In the genomic region with DNA sequence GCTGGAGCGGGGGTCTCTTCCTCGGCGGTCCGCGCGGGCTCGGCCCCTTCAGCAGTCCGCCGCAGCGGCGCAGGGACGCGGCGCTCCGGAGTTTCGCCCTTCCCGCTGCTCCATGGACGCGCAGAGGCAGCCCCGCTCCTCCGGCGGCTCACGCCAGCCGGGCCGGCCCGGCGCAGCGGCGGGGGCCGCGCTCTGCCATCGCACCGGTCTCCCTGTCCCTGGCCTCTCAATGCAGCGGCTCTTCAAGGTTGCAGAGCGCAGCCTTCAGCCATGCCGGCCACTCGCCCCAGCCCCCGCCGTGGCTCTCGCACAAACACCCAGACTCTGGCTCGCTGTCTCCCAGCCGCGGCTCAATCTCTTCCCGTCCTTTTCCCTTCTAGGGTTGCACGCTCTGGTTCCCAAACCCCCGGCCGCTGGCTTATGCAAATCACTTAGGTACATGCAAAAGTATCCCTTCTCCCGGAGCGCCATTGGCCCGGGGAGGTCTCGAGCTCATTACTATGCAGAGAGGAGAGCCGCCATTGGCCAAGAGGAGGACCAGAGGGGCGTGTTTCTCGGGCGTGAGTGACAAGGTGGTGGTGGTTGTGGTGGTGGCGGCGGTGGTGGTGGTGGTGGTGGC, we compare ENCODE assay signal across 1 cellular context.
TF ChIP-seq lines count a peak whose summit lies in the region.

A gene with protein sequence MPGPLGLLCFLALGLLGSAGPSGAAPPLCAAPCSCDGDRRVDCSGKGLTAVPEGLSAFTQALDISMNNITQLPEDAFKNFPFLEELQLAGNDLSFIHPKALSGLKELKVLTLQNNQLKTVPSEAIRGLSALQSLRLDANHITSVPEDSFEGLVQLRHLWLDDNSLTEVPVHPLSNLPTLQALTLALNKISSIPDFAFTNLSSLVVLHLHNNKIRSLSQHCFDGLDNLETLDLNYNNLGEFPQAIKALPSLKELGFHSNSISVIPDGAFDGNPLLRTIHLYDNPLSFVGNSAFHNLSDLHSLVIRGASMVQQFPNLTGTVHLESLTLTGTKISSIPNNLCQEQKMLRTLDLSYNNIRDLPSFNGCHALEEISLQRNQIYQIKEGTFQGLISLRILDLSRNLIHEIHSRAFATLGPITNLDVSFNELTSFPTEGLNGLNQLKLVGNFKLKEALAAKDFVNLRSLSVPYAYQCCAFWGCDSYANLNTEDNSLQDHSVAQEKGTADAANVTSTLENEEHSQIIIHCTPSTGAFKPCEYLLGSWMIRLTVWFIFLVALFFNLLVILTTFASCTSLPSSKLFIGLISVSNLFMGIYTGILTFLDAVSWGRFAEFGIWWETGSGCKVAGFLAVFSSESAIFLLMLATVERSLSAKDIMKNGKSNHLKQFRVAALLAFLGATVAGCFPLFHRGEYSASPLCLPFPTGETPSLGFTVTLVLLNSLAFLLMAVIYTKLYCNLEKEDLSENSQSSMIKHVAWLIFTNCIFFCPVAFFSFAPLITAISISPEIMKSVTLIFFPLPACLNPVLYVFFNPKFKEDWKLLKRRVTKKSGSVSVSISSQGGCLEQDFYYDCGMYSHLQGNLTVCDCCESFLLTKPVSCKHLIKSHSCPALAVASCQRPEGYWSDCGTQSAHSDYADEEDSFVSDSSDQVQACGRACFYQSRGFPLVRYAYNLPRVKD (minus strand): TSS at position 393 of the 619 bp plus-strand sequence. CDS start 488 bp downstream, outside the sequence.

TF ChIP-seq in H1, 55 proteins besides CTCF, POLR2A, EP300 and RAD21 (continued from another document):
- TF ChIP-seq GTF2F1 (IDR thresholded peaks at IDR 0.05; ENCODE audit: borderline replicate concordance, low read depth, low read length) = no peak
